In the genomic region with DNA sequence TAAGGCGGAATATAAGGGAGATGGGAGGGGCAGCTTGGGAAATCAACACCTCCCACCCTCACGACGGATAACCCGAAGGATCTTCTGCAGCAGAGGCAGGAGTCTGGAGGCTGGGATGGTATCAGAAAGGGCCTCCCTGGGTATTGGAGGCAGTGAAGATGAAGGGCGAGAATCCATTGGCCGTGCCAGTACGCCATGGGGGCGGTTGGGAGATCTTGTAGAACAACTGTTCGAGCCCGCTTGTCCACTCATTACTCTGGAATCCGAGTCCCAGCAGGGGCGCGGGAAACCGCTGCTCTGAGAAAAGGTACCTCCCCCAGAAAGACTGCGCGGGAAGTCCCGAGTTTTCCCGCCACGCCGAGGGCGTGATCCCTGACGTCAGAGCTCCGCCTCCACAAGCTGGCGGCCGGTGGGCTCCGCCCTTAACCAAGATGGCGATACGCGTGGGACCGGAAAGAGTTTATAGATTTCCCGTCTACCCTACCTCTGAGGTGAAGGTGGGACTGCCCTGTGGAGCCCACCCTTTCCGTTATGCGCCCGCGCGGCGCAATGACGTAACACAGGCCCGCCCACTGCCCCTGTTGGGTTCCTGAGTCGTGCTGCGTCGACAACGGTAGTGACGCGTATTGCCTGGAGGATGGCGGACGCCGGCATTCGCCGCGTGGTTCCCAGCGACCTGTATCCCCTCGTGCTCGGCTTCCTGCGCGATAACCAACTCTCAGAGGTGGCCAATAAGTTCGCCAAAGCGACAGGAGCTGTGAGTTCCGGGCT, we compare ENCODE assay signal across 1 cellular context.
A peak's percentile ranks its signal among the peaks of the same experiment; 100 is the strongest.
TF ChIP-seq lines count a peak whose summit lies in the region.

A gene (plus strand): TSS at position 616 of the 771 bp plus-strand sequence. CDS start 22 bp downstream, at position 638.

TF ChIP-seq in HepG2, 621 proteins besides CTCF, POLR2A, EP300 and RAD21 (continued from another document and continues in another):
- TF ChIP-seq, protein P1, sequence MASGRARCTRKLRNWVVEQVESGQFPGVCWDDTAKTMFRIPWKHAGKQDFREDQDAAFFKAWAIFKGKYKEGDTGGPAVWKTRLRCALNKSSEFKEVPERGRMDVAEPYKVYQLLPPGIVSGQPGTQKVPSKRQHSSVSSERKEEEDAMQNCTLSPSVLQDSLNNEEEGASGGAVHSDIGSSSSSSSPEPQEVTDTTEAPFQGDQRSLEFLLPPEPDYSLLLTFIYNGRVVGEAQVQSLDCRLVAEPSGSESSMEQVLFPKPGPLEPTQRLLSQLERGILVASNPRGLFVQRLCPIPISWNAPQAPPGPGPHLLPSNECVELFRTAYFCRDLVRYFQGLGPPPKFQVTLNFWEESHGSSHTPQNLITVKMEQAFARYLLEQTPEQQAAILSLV (CRISPR knock-in tag; IDR thresholded peaks at IDR 0.05; ENCODE audit: borderline replicate concordance) = peak; percentile 89; the same call in 1 of the 2 replicates
- no peak; the same call in 1 of the 2 replicates for TF ChIP-seq ZNF468 (CRISPR knock-in tag; IDR thresholded peaks at IDR 0.05)
- TF ChIP-seq, protein P2, sequence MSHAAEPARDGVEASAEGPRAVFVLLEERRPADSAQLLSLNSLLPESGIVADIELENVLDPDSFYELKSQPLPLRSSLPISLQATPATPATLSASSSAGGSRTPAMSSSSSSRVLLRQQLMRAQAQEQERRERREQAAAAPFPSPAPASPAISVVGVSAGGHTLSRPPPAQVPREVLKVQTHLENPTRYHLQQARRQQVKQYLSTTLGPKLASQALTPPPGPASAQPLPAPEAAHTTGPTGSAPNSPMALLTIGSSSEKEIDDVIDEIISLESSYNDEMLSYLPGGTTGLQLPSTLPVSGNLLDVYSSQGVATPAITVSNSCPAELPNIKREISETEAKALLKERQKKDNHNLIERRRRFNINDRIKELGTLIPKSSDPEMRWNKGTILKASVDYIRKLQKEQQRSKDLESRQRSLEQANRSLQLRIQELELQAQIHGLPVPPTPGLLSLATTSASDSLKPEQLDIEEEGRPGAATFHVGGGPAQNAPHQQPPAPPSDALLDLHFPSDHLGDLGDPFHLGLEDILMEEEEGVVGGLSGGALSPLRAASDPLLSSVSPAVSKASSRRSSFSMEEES (CRISPR knock-in tag; IDR thresholded peaks at IDR 0.05) = peak; percentile 69; the same call in 1 of the 2 replicates
- TF ChIP-seq CEBPB (IDR thresholded peaks at IDR 0.05; ENCODE audit: borderline replicate concordance, low read depth, low read length) = peak; percentile 83
- peak in 1 of 2 experiments; percentile 88; a peak in 3 of 4 replicates for TF ChIP-seq KLF16 (CRISPR knock-in tag; IDR thresholded peaks at IDR 0.05)
- TF ChIP-seq TARDBP (CRISPR knock-in tag; IDR thresholded peaks at IDR 0.05) = 0 out of 2 replicates have a peak, but pooled peaks have one; percentile 88
- peak; percentile 34; the same call in 1 of the 2 replicates for TF ChIP-seq SMAD3 (CRISPR knock-in tag; IDR thresholded peaks at IDR 0.05)
- no peak for TF ChIP-seq ZSCAN22 (CRISPR knock-in tag; IDR thresholded peaks at IDR 0.05)
- peak; percentile 48; the same call in 1 of the 2 replicates for TF ChIP-seq SATB2 (CRISPR knock-in tag; IDR thresholded peaks at IDR 0.05)
- TF ChIP-seq, protein P3, sequence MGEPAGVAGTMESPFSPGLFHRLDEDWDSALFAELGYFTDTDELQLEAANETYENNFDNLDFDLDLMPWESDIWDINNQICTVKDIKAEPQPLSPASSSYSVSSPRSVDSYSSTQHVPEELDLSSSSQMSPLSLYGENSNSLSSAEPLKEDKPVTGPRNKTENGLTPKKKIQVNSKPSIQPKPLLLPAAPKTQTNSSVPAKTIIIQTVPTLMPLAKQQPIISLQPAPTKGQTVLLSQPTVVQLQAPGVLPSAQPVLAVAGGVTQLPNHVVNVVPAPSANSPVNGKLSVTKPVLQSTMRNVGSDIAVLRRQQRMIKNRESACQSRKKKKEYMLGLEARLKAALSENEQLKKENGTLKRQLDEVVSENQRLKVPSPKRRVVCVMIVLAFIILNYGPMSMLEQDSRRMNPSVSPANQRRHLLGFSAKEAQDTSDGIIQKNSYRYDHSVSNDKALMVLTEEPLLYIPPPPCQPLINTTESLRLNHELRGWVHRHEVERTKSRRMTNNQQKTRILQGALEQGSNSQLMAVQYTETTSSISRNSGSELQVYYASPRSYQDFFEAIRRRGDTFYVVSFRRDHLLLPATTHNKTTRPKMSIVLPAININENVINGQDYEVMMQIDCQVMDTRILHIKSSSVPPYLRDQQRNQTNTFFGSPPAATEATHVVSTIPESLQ (CRISPR knock-in tag; conservative IDR thresholded peaks at IDR 0.05) = no peak
- TF ChIP-seq, protein P4, sequence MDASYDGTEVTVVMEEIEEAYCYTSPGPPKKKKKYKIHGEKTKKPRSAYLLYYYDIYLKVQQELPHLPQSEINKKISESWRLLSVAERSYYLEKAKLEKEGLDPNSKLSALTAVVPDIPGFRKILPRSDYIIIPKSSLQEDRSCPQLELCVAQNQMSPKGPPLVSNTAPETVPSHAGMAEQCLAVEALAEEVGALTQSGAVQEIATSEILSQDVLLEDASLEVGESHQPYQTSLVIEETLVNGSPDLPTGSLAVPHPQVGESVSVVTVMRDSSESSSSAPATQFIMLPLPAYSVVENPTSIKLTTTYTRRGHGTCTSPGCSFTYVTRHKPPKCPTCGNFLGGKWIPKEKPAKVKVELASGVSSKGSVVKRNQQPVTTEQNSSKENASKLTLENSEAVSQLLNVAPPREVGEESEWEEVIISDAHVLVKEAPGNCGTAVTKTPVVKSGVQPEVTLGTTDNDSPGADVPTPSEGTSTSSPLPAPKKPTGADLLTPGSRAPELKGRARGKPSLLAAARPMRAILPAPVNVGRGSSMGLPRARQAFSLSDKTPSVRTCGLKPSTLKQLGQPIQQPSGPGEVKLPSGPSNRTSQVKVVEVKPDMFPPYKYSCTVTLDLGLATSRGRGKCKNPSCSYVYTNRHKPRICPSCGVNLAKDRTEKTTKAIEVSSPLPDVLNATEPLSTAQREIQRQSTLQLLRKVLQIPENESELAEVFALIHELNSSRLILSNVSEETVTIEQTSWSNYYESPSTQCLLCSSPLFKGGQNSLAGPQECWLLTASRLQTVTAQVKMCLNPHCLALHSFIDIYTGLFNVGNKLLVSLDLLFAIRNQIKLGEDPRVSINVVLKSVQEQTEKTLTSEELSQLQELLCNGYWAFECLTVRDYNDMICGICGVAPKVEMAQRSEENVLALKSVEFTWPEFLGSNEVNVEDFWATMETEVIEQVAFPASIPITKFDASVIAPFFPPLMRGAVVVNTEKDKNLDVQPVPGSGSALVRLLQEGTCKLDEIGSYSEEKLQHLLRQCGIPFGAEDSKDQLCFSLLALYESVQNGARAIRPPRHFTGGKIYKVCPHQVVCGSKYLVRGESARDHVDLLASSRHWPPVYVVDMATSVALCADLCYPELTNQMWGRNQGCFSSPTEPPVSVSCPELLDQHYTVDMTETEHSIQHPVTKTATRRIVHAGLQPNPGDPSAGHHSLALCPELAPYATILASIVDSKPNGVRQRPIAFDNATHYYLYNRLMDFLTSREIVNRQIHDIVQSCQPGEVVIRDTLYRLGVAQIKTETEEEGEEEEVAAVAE (CRISPR knock-in tag; IDR thresholded peaks at IDR 0.05; ENCODE audit: borderline replicate concordance) = no peak; the same call in 1 of the 2 replicates
- TF ChIP-seq, protein P5, sequence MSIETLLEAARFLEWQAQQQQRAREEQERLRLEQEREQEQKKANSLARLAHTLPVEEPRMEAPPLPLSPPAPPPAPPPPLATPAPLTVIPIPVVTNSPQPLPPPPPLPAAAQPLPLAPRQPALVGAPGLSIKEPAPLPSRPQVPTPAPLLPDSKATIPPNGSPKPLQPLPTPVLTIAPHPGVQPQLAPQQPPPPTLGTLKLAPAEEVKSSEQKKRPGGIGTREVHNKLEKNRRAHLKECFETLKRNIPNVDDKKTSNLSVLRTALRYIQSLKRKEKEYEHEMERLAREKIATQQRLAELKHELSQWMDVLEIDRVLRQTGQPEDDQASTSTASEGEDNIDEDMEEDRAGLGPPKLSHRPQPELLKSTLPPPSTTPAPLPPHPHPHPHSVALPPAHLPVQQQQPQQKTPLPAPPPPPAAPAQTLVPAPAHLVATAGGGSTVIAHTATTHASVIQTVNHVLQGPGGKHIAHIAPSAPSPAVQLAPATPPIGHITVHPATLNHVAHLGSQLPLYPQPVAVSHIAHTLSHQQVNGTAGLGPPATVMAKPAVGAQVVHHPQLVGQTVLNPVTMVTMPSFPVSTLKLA (IDR thresholded peaks at IDR 0.05) = peak; percentile 15; the same call in 1 of the 2 replicates
- TF ChIP-seq NR2F2 (IDR thresholded peaks at IDR 0.05; ENCODE audit: borderline replicate concordance, low read depth) = no peak
- TF ChIP-seq EHMT2 (IDR thresholded peaks at IDR 0.05; ENCODE audit: borderline replicate concordance, low read depth, low read length) = peak; percentile 36; the same call in 1 of the 2 replicates
- TF ChIP-seq, protein P6, sequence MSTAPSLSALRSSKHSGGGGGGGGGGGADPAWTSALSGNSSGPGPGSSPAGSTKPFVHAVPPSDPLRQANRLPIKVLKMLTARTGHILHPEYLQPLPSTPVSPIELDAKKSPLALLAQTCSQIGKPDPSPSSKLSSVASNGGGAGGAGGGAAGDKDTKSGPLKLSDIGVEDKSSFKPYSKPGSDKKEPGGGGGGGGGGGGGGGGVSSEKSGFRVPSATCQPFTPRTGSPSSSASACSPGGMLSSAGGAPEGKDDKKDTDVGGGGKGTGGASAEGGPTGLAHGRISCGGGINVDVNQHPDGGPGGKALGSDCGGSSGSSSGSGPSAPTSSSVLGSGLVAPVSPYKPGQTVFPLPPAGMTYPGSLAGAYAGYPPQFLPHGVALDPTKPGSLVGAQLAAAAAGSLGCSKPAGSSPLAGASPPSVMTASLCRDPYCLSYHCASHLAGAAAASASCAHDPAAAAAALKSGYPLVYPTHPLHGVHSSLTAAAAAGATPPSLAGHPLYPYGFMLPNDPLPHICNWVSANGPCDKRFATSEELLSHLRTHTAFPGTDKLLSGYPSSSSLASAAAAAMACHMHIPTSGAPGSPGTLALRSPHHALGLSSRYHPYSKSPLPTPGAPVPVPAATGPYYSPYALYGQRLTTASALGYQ (CRISPR knock-in tag; IDR thresholded peaks at IDR 0.05) = peak; percentile 82; the same call in 1 of the 2 replicates
- TF ChIP-seq PCBP2 (optimal IDR thresholded peaks at IDR 0.05; ENCODE audit: low read depth, low read length, poor library complexity, severe bottlenecking) = no peak
- no peak for TF ChIP-seq PCBP1 (IDR thresholded peaks at IDR 0.05; ENCODE audit: borderline replicate concordance, low read depth, low read length)
- TF ChIP-seq RAD51 (IDR thresholded peaks at IDR 0.05; ENCODE audit: borderline replicate concordance) = no peak
- TF ChIP-seq, protein P7, sequence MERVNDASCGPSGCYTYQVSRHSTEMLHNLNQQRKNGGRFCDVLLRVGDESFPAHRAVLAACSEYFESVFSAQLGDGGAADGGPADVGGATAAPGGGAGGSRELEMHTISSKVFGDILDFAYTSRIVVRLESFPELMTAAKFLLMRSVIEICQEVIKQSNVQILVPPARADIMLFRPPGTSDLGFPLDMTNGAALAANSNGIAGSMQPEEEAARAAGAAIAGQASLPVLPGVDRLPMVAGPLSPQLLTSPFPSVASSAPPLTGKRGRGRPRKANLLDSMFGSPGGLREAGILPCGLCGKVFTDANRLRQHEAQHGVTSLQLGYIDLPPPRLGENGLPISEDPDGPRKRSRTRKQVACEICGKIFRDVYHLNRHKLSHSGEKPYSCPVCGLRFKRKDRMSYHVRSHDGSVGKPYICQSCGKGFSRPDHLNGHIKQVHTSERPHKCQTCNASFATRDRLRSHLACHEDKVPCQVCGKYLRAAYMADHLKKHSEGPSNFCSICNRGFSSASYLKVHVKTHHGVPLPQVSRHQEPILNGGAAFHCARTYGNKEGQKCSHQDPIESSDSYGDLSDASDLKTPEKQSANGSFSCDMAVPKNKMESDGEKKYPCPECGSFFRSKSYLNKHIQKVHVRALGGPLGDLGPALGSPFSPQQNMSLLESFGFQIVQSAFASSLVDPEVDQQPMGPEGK (CRISPR knock-in tag; IDR thresholded peaks at IDR 0.05) = peak; percentile 52; the same call in 1 of the 2 replicates
- peak; percentile 68; the same call in 1 of the 2 replicates for TF ChIP-seq ZBTB42 (CRISPR knock-in tag; IDR thresholded peaks at IDR 0.05)
- TF ChIP-seq DR1 (CRISPR knock-in tag; IDR thresholded peaks at IDR 0.05) = peak; percentile 90; the same call in 1 of the 2 replicates
- peak; percentile 92 for TF ChIP-seq HNRNPLL (IDR thresholded peaks at IDR 0.05; ENCODE audit: low read depth, low read length, poor library complexity, severe bottlenecking)
- peak; percentile 56; the same call in 1 of the 2 replicates for TF ChIP-seq ZNF317 (CRISPR knock-in tag; IDR thresholded peaks at IDR 0.05)
- TF ChIP-seq HNF4A (CRISPR knock-in tag; IDR thresholded peaks at IDR 0.05) = no peak; the same call in 1 of the 2 replicates
- TF ChIP-seq, protein P8, sequence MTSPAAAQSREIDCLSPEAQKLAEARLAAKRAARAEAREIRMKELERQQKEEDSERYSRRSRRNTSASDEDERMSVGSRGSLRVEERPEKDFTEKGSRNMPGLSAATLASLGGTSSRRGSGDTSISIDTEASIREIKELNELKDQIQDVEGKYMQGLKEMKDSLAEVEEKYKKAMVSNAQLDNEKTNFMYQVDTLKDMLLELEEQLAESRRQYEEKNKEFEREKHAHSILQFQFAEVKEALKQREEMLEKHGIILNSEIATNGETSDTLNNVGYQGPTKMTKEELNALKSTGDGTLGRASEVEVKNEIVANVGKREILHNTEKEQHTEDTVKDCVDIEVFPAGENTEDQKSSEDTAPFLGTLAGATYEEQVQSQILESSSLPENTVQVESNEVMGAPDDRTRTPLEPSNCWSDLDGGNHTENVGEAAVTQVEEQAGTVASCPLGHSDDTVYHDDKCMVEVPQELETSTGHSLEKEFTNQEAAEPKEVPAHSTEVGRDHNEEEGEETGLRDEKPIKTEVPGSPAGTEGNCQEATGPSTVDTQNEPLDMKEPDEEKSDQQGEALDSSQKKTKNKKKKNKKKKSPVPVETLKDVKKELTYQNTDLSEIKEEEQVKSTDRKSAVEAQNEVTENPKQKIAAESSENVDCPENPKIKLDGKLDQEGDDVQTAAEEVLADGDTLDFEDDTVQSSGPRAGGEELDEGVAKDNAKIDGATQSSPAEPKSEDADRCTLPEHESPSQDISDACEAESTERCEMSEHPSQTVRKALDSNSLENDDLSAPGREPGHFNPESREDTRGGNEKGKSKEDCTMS (CRISPR knock-in tag; conservative IDR thresholded peaks at IDR 0.05) = no peak
- TF ChIP-seq, protein P9, sequence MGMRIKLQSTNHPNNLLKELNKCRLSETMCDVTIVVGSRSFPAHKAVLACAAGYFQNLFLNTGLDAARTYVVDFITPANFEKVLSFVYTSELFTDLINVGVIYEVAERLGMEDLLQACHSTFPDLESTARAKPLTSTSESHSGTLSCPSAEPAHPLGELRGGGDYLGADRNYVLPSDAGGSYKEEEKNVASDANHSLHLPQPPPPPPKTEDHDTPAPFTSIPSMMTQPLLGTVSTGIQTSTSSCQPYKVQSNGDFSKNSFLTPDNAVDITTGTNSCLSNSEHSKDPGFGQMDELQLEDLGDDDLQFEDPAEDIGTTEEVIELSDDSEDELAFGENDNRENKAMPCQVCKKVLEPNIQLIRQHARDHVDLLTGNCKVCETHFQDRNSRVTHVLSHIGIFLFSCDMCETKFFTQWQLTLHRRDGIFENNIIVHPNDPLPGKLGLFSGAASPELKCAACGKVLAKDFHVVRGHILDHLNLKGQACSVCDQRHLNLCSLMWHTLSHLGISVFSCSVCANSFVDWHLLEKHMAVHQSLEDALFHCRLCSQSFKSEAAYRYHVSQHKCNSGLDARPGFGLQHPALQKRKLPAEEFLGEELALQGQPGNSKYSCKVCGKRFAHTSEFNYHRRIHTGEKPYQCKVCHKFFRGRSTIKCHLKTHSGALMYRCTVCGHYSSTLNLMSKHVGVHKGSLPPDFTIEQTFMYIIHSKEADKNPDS (CRISPR knock-in tag; IDR thresholded peaks at IDR 0.05) = no peak
- TF ChIP-seq NONO (IDR thresholded peaks at IDR 0.05) = no peak
- peak; percentile 96 for TF ChIP-seq NONO (CRISPR knock-in tag; conservative IDR thresholded peaks at IDR 0.05)
- TF ChIP-seq, protein P10, sequence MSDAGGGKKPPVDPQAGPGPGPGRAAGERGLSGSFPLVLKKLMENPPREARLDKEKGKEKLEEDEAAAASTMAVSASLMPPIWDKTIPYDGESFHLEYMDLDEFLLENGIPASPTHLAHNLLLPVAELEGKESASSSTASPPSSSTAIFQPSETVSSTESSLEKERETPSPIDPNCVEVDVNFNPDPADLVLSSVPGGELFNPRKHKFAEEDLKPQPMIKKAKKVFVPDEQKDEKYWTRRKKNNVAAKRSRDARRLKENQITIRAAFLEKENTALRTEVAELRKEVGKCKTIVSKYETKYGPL (CRISPR knock-in tag; IDR thresholded peaks at IDR 0.05) = no peak
